In the genomic region with DNA sequence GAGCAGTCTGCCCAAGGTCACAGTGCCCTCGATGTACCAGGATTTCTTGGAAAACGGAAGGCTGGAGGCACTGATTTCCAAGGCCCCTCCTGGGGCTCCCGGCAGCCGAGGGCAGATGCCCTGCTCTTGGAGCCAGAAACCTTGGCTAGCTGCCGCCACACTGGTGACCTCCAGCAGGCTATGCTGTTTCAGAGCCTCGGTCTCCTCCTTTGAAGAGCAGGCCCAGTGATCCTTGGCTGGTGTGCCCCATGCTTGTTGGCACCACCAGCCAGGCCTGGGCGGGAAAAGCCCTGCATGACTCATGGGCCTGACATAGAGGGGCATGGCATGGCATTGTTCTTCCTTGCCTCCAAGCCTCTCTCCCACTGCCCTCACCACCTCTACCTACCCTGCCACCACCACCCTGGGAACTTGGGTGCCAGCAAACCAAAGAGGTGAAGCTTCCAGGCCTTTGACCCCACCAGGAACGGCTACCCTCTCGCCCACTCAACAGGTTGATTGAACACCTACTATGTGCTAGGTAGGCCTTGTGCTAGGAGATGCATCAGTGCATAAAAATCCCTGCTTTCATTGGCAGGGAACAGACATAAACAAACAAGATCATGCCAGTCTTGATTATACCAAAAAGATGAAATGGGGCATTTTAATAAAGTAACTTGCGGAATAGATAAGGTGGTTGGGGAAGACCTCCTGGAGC, we compare ENCODE assay signal across 19 cellular contexts. TPM values are rescaled to one million over a fixed set of nuclear protein-coding genes. Genes with fewer than 3 reads are reported as not detected.
DNase-seq lines count a peak whose midpoint lies in the region; ATAC-seq, FAIRE-seq and TF ChIP-seq lines count a peak whose summit lies in the region.
"Had no signal": no experiment of that assay in that cellular context is flagged by ENCODE, and none has a peak within 500 bp of the region (broad histone marks: within the 10 kb centered on the region; RNA-seq: fewer than 3 reads in every experiment).

No MANE protein-coding gene starts in this region.

- intact Hi-C loops in IMR-90 (cut with micrococcal nuclease) = loop anchor here (5.0 to 10.0 kb wide), 2 partner anchors 201 to 383 kb away; partner anchors contain the start of gene CTU1
- intact Hi-C loops in K562 (cut with micrococcal nuclease) = no loop called here

- no peak for ATAC-seq in IMR-90 (ENCODE audit: low read depth)
- no peak for ATAC-seq in K562
- ATAC-seq in naive thymus-derived CD8-positive, alpha-beta T cell = no peak
- ATAC-seq: left lobe of liver; psoas muscle; stimulated activated effector memory CD8-positive, alpha-beta T cell treated with anti-CD3 and anti-CD28 coated beads, Interleukin-12 subunit alpha, Interleukin-12 subunit beta, amount 100 ng/mL, for 72 hours had no signal

- 0 out of 2 replicates have a peak, but pooled peaks cover 9% of the 10 kb centered on the region for H4K20me1 ChIP-seq in IMR-90 (ENCODE audit: insufficient read depth, low read length)
- H4K20me1 ChIP-seq in K562 (replicated peaks; ENCODE audit: control insufficient read depth, insufficient read depth, low read length) = peaks cover 5% of the 10 kb centered on the region; the same call in 1 of the 2 replicates

- no peak overlapping the region for H2BK15ac ChIP-seq in IMR-90 (ENCODE audit: low read depth, low read length)

- no peak overlapping the region for H3K14ac ChIP-seq in IMR-90 (replicated peaks; ENCODE audit: low read depth, low read length)

- no peak overlapping the region for H3K27ac Mint-ChIP-seq in nephron progenitor cell
- peak overlapping the region in 5 of 10 donors; percentile 7 to 53 (median 20) for H3K27ac Mint-ChIP-seq in naive thymus-derived CD8-positive, alpha-beta T cell
- H3K27ac Mint-ChIP-seq: activated T-helper 1 cell treated with anti-CD3 and anti-CD28 coated beads, Interleukin-12 subunit alpha, Interleukin-12 subunit beta, Interleukin-2, Interleukin-4 antibody, amounts not matched to agents 30 ng/mL and 10 ng/mL and 1 ng/mL, durations not matched to agents 14 hours and 24 hours and 36 hours; CD14-positive monocyte; stimulated activated effector memory CD8-positive, alpha-beta T cell treated with anti-CD3 and anti-CD28 coated beads, Interleukin-12 subunit alpha, Interleukin-12 subunit beta, amount 100 ng/mL, for 72 hours had no signal

- H2BK120ac ChIP-seq in IMR-90 (ENCODE audit: low read depth, low read length) = no peak overlapping the region

- no peak overlapping the region for H4K91ac ChIP-seq in IMR-90 (ENCODE audit: insufficient read depth, low read depth, low read length)

- CTCF ChIA-PET in IMR-90 (lab: Yijun Ruan, JAX) (interaction anchor here (0.6 kb wide), 1 partner anchor 1422 kb away, joined by 3 read pairs; no protein-coding TSS in a partner anchor), K562 (lab: Yijun Ruan, JAX; ENCODE audit: low intra/inter-chr PET ratio) (no interaction called here)

- POLR2A ChIA-PET in IMR-90 (lab: Charles Lee; ENCODE audit: unreplicated experiment) = no interaction called here
- POLR2A ChIA-PET in K562 (lab: Yijun Ruan, JAX) = interaction anchor here (0.6 to 1.5 kb wide), 6 partner anchors 8 to 102 kb away, joined by 3 to 5 read pairs (median 3); no protein-coding TSS in a partner anchor
- POLR2A ChIA-PET in naive thymus-derived CD8-positive, alpha-beta T cell (lab: Charles Lee) = no interaction called here

- H3K9me1 ChIP-seq in IMR-90 (ENCODE audit: insufficient read depth, low read length) = peaks cover 26% of the 10 kb centered on the region
- no peaks in the 10 kb centered on the region for H3K9me1 ChIP-seq in K562 (ENCODE audit: control insufficient read depth, insufficient read depth, low read length)

- H3K56ac ChIP-seq in IMR-90 (ENCODE audit: extremely low read depth, insufficient read depth, low read length) = no peak overlapping the region

- H3K79me1 ChIP-seq in IMR-90 (ENCODE audit: low read depth in 1 of 2, low read length in 2 of 2) = peaks cover 14 to 48% of the 10 kb centered on the region in 2 experiments

- H4K5ac ChIP-seq in IMR-90 (ENCODE audit: low read depth, low read length) = no peak overlapping the region

- no TSS peak for BruUV-seq in IMR-90 (replicated peaks; lab: Mats Ljungman, UMichigan)
- no TSS peak for BruUV-seq in K562 (replicated peaks; lab: Mats Ljungman, UMichigan)

- TF ChIP-seq CTCF in IMR-90 (conservative IDR thresholded peaks at IDR 0.05; ENCODE audit: low read depth, low read length) = no peak
- TF ChIP-seq CTCF in K562 (IDR thresholded peaks at IDR 0.05 in 2 of 3, conservative IDR thresholded peaks at IDR 0.05 in 1 of 3; ENCODE audit: insufficient read depth in 2 of 3, low read depth in 1 of 3, low read length in 3 of 3) = no peak
- TF ChIP-seq CTCF in nephron progenitor cell (IDR thresholded peaks at IDR 0.05) = no peak

- no peaks in the 10 kb centered on the region for H3K9me3 Mint-ChIP-seq in nephron progenitor cell
- H3K9me3 Mint-ChIP-seq in naive thymus-derived CD8-positive, alpha-beta T cell = peaks cover 0 to 5% (median 0%) of the 10 kb centered on the region in 9 donors
- H3K9me3 Mint-ChIP-seq: activated T-helper 1 cell treated with anti-CD3 and anti-CD28 coated beads, Interleukin-12 subunit alpha, Interleukin-12 subunit beta, Interleukin-2, Interleukin-4 antibody, amounts not matched to agents 30 ng/mL and 10 ng/mL and 1 ng/mL, durations not matched to agents 14 hours and 24 hours and 36 hours had no signal

- H3K18ac ChIP-seq in IMR-90 (ENCODE audit: low read depth, low read length) = no peak overlapping the region

- peak overlapping the region; percentile 56 for H3K4me3 Mint-ChIP-seq in nephron progenitor cell
- peak overlapping the region in 5 of 10 donors; percentile 14 to 73 (median 59) for H3K4me3 Mint-ChIP-seq in naive thymus-derived CD8-positive, alpha-beta T cell
- H3K4me3 Mint-ChIP-seq: activated T-helper 1 cell treated with anti-CD3 and anti-CD28 coated beads, Interleukin-12 subunit alpha, Interleukin-12 subunit beta, Interleukin-2, Interleukin-4 antibody, amounts not matched to agents 30 ng/mL and 10 ng/mL and 1 ng/mL, durations not matched to agents 14 hours and 24 hours and 36 hours; CD14-positive monocyte; stimulated activated effector memory CD8-positive, alpha-beta T cell treated with anti-CD3 and anti-CD28 coated beads, Interleukin-12 subunit alpha, Interleukin-12 subunit beta, amount 100 ng/mL, for 72 hours had no signal

- H2BK5ac ChIP-seq in IMR-90 (ENCODE audit: low read depth, low read length, poor library complexity, severe bottlenecking) = no peak overlapping the region

- H2AFZ ChIP-seq in IMR-90 (replicated peaks; ENCODE audit: low read length, poor library complexity) (peak overlapping the region; percentile 11), K562 (ENCODE audit: low read depth, low read length) (no peak overlapping the region)

- H2AK5ac ChIP-seq in IMR-90 (ENCODE audit: low read depth, low read length) = peak overlapping the region; percentile 95

- H4K8ac ChIP-seq in IMR-90 (ENCODE audit: low read depth in 2 of 2, low read length in 2 of 2) = no peak overlapping the region

- in situ Hi-C loops in Caki2 (cut with HindIII; ENCODE audit: low pct_unique_long_range_greater_than_20kb, low sequenced_read_pairs) (no loop called here), IMR-90 (cut with MboI; ENCODE audit: low sequenced_read_pairs) (loop anchor here (5.0 kb wide), 1 partner anchor 344 kb away; the partner anchor contains the start of gene NR1H2), K562 (cut with MboI) (no loop called here)

- H3K27me3 ChIP-seq in IMR-90 (ENCODE audit: control insufficient read depth, insufficient read depth, low read length) (no peaks in the 10 kb centered on the region), K562 (ENCODE audit: control insufficient read depth in 2 of 2, insufficient read depth in 2 of 2, low read length in 2 of 2) (peaks cover 6 to 11% of the 10 kb centered on the region in 2 experiments; a peak in 4 of 5 replicates)

- peak overlapping the region; percentile 95 for H2AK9ac ChIP-seq in IMR-90 (replicated peaks; ENCODE audit: low read depth, low read length, poor library complexity)

- H3K27ac ChIP-seq in IMR-90 (ENCODE audit: insufficient read depth, low read length) (no peak overlapping the region), K562 (ENCODE audit: extremely low read depth, low read depth, low read length) (no peak overlapping the region)
- H3K27ac ChIP-seq: foreskin keratinocyte, psoas muscle, upper lobe of left lung, VCaP had no signal

- H3K4me1 Mint-ChIP-seq in nephron progenitor cell = peaks cover 61% of the 10 kb centered on the region
- peaks cover 27 to 63% (median 48%) of the 10 kb centered on the region in 4 donors for H3K4me1 Mint-ChIP-seq in naive thymus-derived CD8-positive, alpha-beta T cell

- H3K23ac ChIP-seq in IMR-90 (ENCODE audit: low read depth, low read length) = no peak overlapping the region

- WGBS in IMR-90 (ENCODE audit: extremely low coverage in 2 of 2, insufficient read length in 1 of 2), 2 experiments = 82% methylated on average over 6 of the region's 10 CpGs; no CpG with 5 or more reads in 1 of the 2 experiments
- WGBS in K562 (ENCODE audit: insufficient coverage, low coverage, missing lambda C conversion rate) = 54% methylated on average over 10 of the region's 10 CpGs

- peak; percentile 29 for DNase-seq in Caki2 (ENCODE audit: low read depth)
- no peak for DNase-seq in IMR-90
- DNase-seq in K562 (ENCODE audit: extremely low read depth in 1 of 4, low spot score in 3 of 4) = no peak
- DNase-seq in nephron progenitor cell = no peak
- DNase-seq in naive thymus-derived CD8-positive, alpha-beta T cell = no peak
- DNase-seq in Kasumi-1 (lab: John Stamatoyannopoulos, UW) = no peak
- DNase-seq in HK-2 (ENCODE audit: unreplicated experiment) = no peak
- DNase-seq in superior temporal gyrus (ENCODE audit: extremely low spot score) = no peak
- DNase-seq: effector CD8-positive, alpha-beta T cell; NCI-H2081; NCI-H69 had no signal

- no peak overlapping the region for H2BK20ac ChIP-seq in IMR-90 (ENCODE audit: low read depth, low read length)

- H3K36me3 ChIP-seq in IMR-90 (ENCODE audit: control insufficient read depth, insufficient read depth, low read length) = peaks cover 2% of the 10 kb centered on the region
- H3K36me3 ChIP-seq in K562 (ENCODE audit: control insufficient read depth, insufficient read depth, low read length) = peaks cover under 1% of the 10 kb centered on the region; the same call in 1 of the 3 replicates
- H3K36me3 ChIP-seq: upper lobe of left lung had no signal

- H3K9ac ChIP-seq in IMR-90 (ENCODE audit: low read depth, low read length) (no peak overlapping the region), K562 (ENCODE audit: insufficient read depth in 1 of 2, low read depth in 2 of 2, low read length in 2 of 2) (peak overlapping the region in 1 of 2 experiments; percentile 29; a peak in 1 of 4 replicates)

- dilution Hi-C loops in IMR-90 (cut with HindIII; ENCODE audit: low sequenced_read_pairs, unreplicated experiment) = no loop called here

- H3K4me3 ChIP-seq in IMR-90 (ENCODE audit: insufficient read depth, low read depth, low read length) (no peak overlapping the region), K562 (no peak overlapping the region)
- H3K4me3 ChIP-seq: psoas muscle, upper lobe of left lung had no signal

- TF ChIP-seq RAD21 in IMR-90 (IDR thresholded peaks at IDR 0.05; ENCODE audit: low read length) = no peak
- no peak for TF ChIP-seq RAD21 in K562 (CRISPR knock-in tag; conservative IDR thresholded peaks at IDR 0.05 in 1 of 2, IDR thresholded peaks at IDR 0.05 in 1 of 2)

- H3K79me2 ChIP-seq in K562 (ENCODE audit: control insufficient read depth, insufficient read depth, low read length) = peaks cover 16% of the 10 kb centered on the region

- peaks cover 8% of the 10 kb centered on the region for H3K27me3 Mint-ChIP-seq in nephron progenitor cell (ENCODE audit: low read depth, poor library complexity)
- H3K27me3 Mint-ChIP-seq in naive thymus-derived CD8-positive, alpha-beta T cell = peaks cover 4 to 25% (median 13%) of the 10 kb centered on the region in 5 donors

- H3K9me3 ChIP-seq in IMR-90 (ENCODE audit: control insufficient read depth, insufficient read depth, low read length) (no peaks in the 10 kb centered on the region), K562 (replicated peaks; ENCODE audit: control insufficient read depth, insufficient read depth, low read depth, low read length) (no peaks in the 10 kb centered on the region)
- H3K9me3 ChIP-seq: psoas muscle, upper lobe of left lung had no signal

- H3K4ac ChIP-seq in IMR-90 (ENCODE audit: low read depth, low read length) = no peak overlapping the region; the same call in 1 of the 2 replicates

- TF ChIP-seq POLR2A in IMR-90 (IDR thresholded peaks at IDR 0.05; ENCODE audit: low read depth, low read length) (no peak), K562 (conservative IDR thresholded peaks at IDR 0.05) (no peak)

- no peaks in the 10 kb centered on the region for H3K36me3 Mint-ChIP-seq in nephron progenitor cell (ENCODE audit: low read depth)
- H3K36me3 Mint-ChIP-seq in naive thymus-derived CD8-positive, alpha-beta T cell = peaks cover 0 to 4% (median 0%) of the 10 kb centered on the region in 3 donors
- H3K36me3 Mint-ChIP-seq: stimulated activated effector memory CD8-positive, alpha-beta T cell treated with anti-CD3 and anti-CD28 coated beads, Interleukin-12 subunit alpha, Interleukin-12 subunit beta, amount 100 ng/mL, for 72 hours had no signal

- no peak for TF ChIP-seq EP300 in K562 (IDR thresholded peaks at IDR 0.05; ENCODE audit: low read length)

- FAIRE-seq in K562 (lab: Jason Lieb, UNC) = no peak

- H3K4me2 ChIP-seq in IMR-90 (ENCODE audit: low read depth, low read length) (no peak overlapping the region), K562 (ENCODE audit: insufficient read depth, low read length) (no peak overlapping the region)

- H3K4me1 ChIP-seq in IMR-90 (ENCODE audit: control insufficient read depth, insufficient read depth, low read length) (peaks cover 19% of the 10 kb centered on the region), K562 (replicated peaks in 1 of 2; ENCODE audit: control insufficient read depth in 2 of 2, insufficient read depth in 2 of 2, low read length in 2 of 2) (peaks cover 17 to 74% of the 10 kb centered on the region in 2 experiments)
- H3K4me1 ChIP-seq: psoas muscle had no signal

RNA-seq across cellular contexts. Expression of gene CLEC11A, which starts 1.6 kb away (rescaled TPM):
- total RNA-seq in Caki2 (2014; rRNA removed; shearing (Covaris generic); ENCODE audit: low replicate concordance) = 2.0 and 6.1 TPM in 2 replicates
- 17.0 and 19.2 TPM in 2 replicates for total RNA-seq in IMR-90 (2012; rRNA removed)
- 152 and 223 TPM in 2 replicates for polyA plus RNA-seq in IMR-90 (2012; rRNA removed)
- 190 and 348 TPM in 2 replicates for polyA plus RNA-seq in IMR-90 (2012; cell fraction: cytosol; rRNA removed)
- polyA plus RNA-seq in IMR-90 (2012; cell fraction: nucleus; rRNA removed; ENCODE audit: low replicate concordance) = 394 and 1,182 TPM in 2 replicates
- total RNA-seq in K562 (2011; cell fraction: chromatin; rRNA removed; ENCODE audit: low replicate concordance) = 0.69 and 6.7 TPM in 2 replicates
- total RNA-seq in K562 (2011; cell fraction: nucleolus; rRNA removed) = 14.3 and 15.2 TPM in 2 replicates
- 7.3 and 8.3 TPM in 2 replicates for total RNA-seq in K562 (2011; cell fraction: nucleoplasm; rRNA removed)
- 32.7 and 34.8 TPM in 2 replicates for total RNA-seq in K562 (2014; rRNA removed)
- total RNA-seq in K562 (2014; rRNA removed; fragmentation: Illumina TruSeq; extraction: Trizol) = 2.5 and 2.7 TPM in 2 replicates
- 16.1 and 16.7 TPM in 2 replicates for total RNA-seq in K562 (2015; rRNA removed; fragmentation: Illumina TruSeq; extraction: Trizol)
- total RNA-seq in K562 (2021) = 31.3 and 31.4 TPM in 2 replicates
- 3.0 and 17.4 TPM in 2 replicates for polyA plus RNA-seq in K562 (2011; rRNA removed)
- polyA plus RNA-seq in K562 (2011; cell fraction: cytosol; rRNA removed) = 26.3 and 38.6 TPM in 2 replicates
- 42.7 and 43.1 TPM in 2 replicates for polyA plus RNA-seq in K562 (2011; cell fraction: nucleus; rRNA removed)
- polyA plus RNA-seq in K562 (2012) = 32.9 and 74.8 TPM in 2 replicates
- 3.4 and 8.3 TPM in 2 replicates for polyA plus RNA-seq in K562 (2014; fragmentation: Illumina TruSeq; extraction: Trizol)
- polyA plus RNA-seq in K562 (2014; fragmentation: Nextera tagmentation; extraction: Ambion mirVana) = under 1 TPM; 0.39 to 0.46 TPM
- 31.8 and 43.9 TPM in 2 replicates for polyA plus RNA-seq in K562 (2014; rRNA removed)
- 0.49 and 1.0 TPM in 2 replicates for polyA minus RNA-seq in K562 (2011; rRNA and poly(A)+ RNA removed)
- polyA minus RNA-seq in K562 (2011; cell fraction: cytosol; rRNA and poly(A)+ RNA removed) = 1.6 and 12.8 TPM in 2 replicates
- polyA minus RNA-seq in K562 (2011; cell fraction: nucleus; rRNA and poly(A)+ RNA removed) = 5.9 and 7.9 TPM in 2 replicates
- 10 to 100 TPM; 12.4 to 14.0 TPM for total RNA-seq in naive thymus-derived CD8-positive, alpha-beta T cell
- polyA plus RNA-seq in naive thymus-derived CD8-positive, alpha-beta T cell = 10 to 100 TPM in 2 of 3 donors, 1 to 10 TPM in 1; 9.4 to 15.8 (median 11.1) TPM

RNA-seq across cellular contexts. Expression of gene SHANK1, which starts 2.0 kb away (rescaled TPM):
- total RNA-seq in Caki2 (2014; rRNA removed; shearing (Covaris generic); ENCODE audit: low replicate concordance) = not detected in 2 replicates
- 4.7 and 6.1 TPM in 2 replicates for total RNA-seq in IMR-90 (2012; rRNA removed)
- polyA plus RNA-seq in IMR-90 (2012; rRNA removed) = 6.7 and 7.6 TPM in 2 replicates
- 3.5 and 7.3 TPM in 2 replicates for polyA plus RNA-seq in IMR-90 (2012; cell fraction: cytosol; rRNA removed)
- polyA plus RNA-seq in IMR-90 (2012; cell fraction: nucleus; rRNA removed; ENCODE audit: low replicate concordance) = 20.6 and 30.1 TPM in 2 replicates
- 1.1 and 2.3 TPM in 2 replicates for total RNA-seq in K562 (2011; cell fraction: chromatin; rRNA removed; ENCODE audit: low replicate concordance)
- total RNA-seq in K562 (2011; cell fraction: nucleolus; rRNA removed) = 0.53 and 1.3 TPM in 2 replicates
- total RNA-seq in K562 (2011; cell fraction: nucleoplasm; rRNA removed) = 1.8 and 2.4 TPM in 2 replicates
- total RNA-seq in K562 (2014; rRNA removed) = 0.65 and 0.73 TPM in 2 replicates
- 0.29 and 0.55 TPM in 2 replicates for total RNA-seq in K562 (2014; rRNA removed; fragmentation: Illumina TruSeq; extraction: Trizol)
- 0.33 and 0.57 TPM in 2 replicates for total RNA-seq in K562 (2015; rRNA removed; fragmentation: Illumina TruSeq; extraction: Trizol)
- total RNA-seq in K562 (2021) = 1.3 and 1.8 TPM in 2 replicates
- 0.33 and 0.61 TPM in 2 replicates for polyA plus RNA-seq in K562 (2011; rRNA removed)
- 0.66 and 2.6 TPM in 2 replicates for polyA plus RNA-seq in K562 (2011; cell fraction: cytosol; rRNA removed)
- polyA plus RNA-seq in K562 (2011; cell fraction: nucleus; rRNA removed) = 1.0 and 1.7 TPM in 2 replicates
- 0.69 and 1.3 TPM in 2 replicates for polyA plus RNA-seq in K562 (2012)
- polyA plus RNA-seq in K562 (2014; fragmentation: Illumina TruSeq; extraction: Trizol) = 0.64 and 1.8 TPM in 2 replicates
- not detected for polyA plus RNA-seq in K562 (2014; fragmentation: Nextera tagmentation; extraction: Ambion mirVana)
- 0.52 and 1.6 TPM in 2 replicates for polyA plus RNA-seq in K562 (2014; rRNA removed)
- 0.18 and 0.42 TPM in 2 replicates for polyA minus RNA-seq in K562 (2011; rRNA and poly(A)+ RNA removed)
- polyA minus RNA-seq in K562 (2011; cell fraction: cytosol; rRNA and poly(A)+ RNA removed) = 0.86 and 1.2 TPM in 2 replicates
- 0.56 and 1.3 TPM in 2 replicates for polyA minus RNA-seq in K562 (2011; cell fraction: nucleus; rRNA and poly(A)+ RNA removed)
- total RNA-seq in naive thymus-derived CD8-positive, alpha-beta T cell = under 1 TPM; 0.26 to 0.30 TPM
- under 1 TPM in 2 of 3 donors, not detected in 1; 0.43 to 0.96 TPM for polyA plus RNA-seq in naive thymus-derived CD8-positive, alpha-beta T cell
- total RNA-seq: activated T-helper 1 cell treated with anti-CD3 and anti-CD28 coated beads, Interleukin-12 subunit alpha, Interleukin-12 subunit beta, Interleukin-2, Interleukin-4 antibody, amounts not matched to agents 30 ng/mL and 10 ng/mL and 1 ng/mL, durations not matched to agents 14 hours and 24 hours and 36 hours had no signal
- polyA plus RNA-seq: CD14-positive monocyte had no signal

RNA-seq across cellular contexts. Expression of gene GPR32, which starts 48.7 kb away (rescaled TPM):
- total RNA-seq in Caki2 (2014; rRNA removed; shearing (Covaris generic); ENCODE audit: low replicate concordance) = not detected in 2 replicates
- total RNA-seq in IMR-90 (2012; rRNA removed) = not detected in 2 replicates
- polyA plus RNA-seq in IMR-90 (2012; rRNA removed) = not detected in 2 replicates
- polyA plus RNA-seq in IMR-90 (2012; cell fraction: cytosol; rRNA removed) = not detected in 2 replicates
- not detected in 2 replicates for polyA plus RNA-seq in IMR-90 (2012; cell fraction: nucleus; rRNA removed; ENCODE audit: low replicate concordance)
- total RNA-seq in K562 (2011; cell fraction: chromatin; rRNA removed; ENCODE audit: low replicate concordance) = not detected in 2 replicates
- not detected in 2 replicates for total RNA-seq in K562 (2011; cell fraction: nucleolus; rRNA removed)
- total RNA-seq in K562 (2011; cell fraction: nucleoplasm; rRNA removed) = not detected in 2 replicates
- total RNA-seq in K562 (2014; rRNA removed) = not detected in 2 replicates
- not detected in 2 replicates for total RNA-seq in K562 (2014; rRNA removed; fragmentation: Illumina TruSeq; extraction: Trizol)
- total RNA-seq in K562 (2015; rRNA removed; fragmentation: Illumina TruSeq; extraction: Trizol) = not detected in 2 replicates
- total RNA-seq in K562 (2021) = 0.18 TPM in 1 of 2 replicates, not detected in the other
- not detected in 2 replicates for polyA plus RNA-seq in K562 (2011; rRNA removed)
- not detected in 2 replicates for polyA plus RNA-seq in K562 (2011; cell fraction: cytosol; rRNA removed)
- polyA plus RNA-seq in K562 (2011; cell fraction: nucleus; rRNA removed) = not detected in 2 replicates
- 0.07 and 0.12 TPM in 2 replicates for polyA plus RNA-seq in K562 (2012)
- not detected in 2 replicates for polyA plus RNA-seq in K562 (2014; fragmentation: Illumina TruSeq; extraction: Trizol)
- not detected for polyA plus RNA-seq in K562 (2014; fragmentation: Nextera tagmentation; extraction: Ambion mirVana)
- polyA plus RNA-seq in K562 (2014; rRNA removed) = not detected in 2 replicates
- polyA minus RNA-seq in K562 (2011; rRNA and poly(A)+ RNA removed) = not detected in 2 replicates
- polyA minus RNA-seq in K562 (2011; cell fraction: cytosol; rRNA and poly(A)+ RNA removed) = not detected in 2 replicates
- polyA minus RNA-seq in K562 (2011; cell fraction: nucleus; rRNA and poly(A)+ RNA removed) = not detected in 2 replicates
- total RNA-seq in naive thymus-derived CD8-positive, alpha-beta T cell = not detected
- not detected for polyA plus RNA-seq in naive thymus-derived CD8-positive, alpha-beta T cell
- total RNA-seq: activated T-helper 1 cell treated with anti-CD3 and anti-CD28 coated beads, Interleukin-12 subunit alpha, Interleukin-12 subunit beta, Interleukin-2, Interleukin-4 antibody, amounts not matched to agents 30 ng/mL and 10 ng/mL and 1 ng/mL, durations not matched to agents 14 hours and 24 hours and 36 hours; foreskin keratinocyte; left lobe of liver; psoas muscle; upper lobe of left lung had no signal
- polyA plus RNA-seq: CD14-positive monocyte, foreskin keratinocyte, psoas muscle had no signal
